ENCODE assay signal across 8 cellular contexts in genomic region chr13:74132768-74133656, GRCh38. TPM values are rescaled to one million over a fixed set of nuclear protein-coding genes. Genes with fewer than 3 reads are reported as not detected.
DNase-seq lines count a peak whose midpoint lies in the region; ATAC-seq, FAIRE-seq and TF ChIP-seq lines count a peak whose summit lies in the region.

No MANE protein-coding gene starts in this region.

- peak; percentile 40 for DNase-seq in NCI-H1694 treated with DMSO at 0.1 percent for 48 hours (lab: John Stamatoyannopoulos, UW)
- DNase-seq in NCI-H1694 (lab: John Stamatoyannopoulos, UW) = no peak
- DNase-seq in T-helper 22 cell (ENCODE audit: low read depth) = peak; percentile 20
- no peak for DNase-seq in GM12878 (ENCODE audit: low read depth, low spot score)
- peak; percentile 38 to 64 (median 57) for DNase-seq in immature natural killer cell
- DNase-seq in smooth muscle cell (lab: John Stamatoyannopoulos, UW; ENCODE audit: unreplicated experiment) = peak; percentile 2
- no peak for DNase-seq in mucosa of gallbladder (ENCODE audit: low spot score)

- in situ Hi-C loops in GM12878 (cut with MboI) = no loop called here

- H3K4me3 Mint-ChIP-seq in immature natural killer cell = peak overlapping the region; percentile 94 to 99 (median 98)

- no peaks in the 10 kb centered on the region for H3K27me3 ChIP-seq in GM12878 (replicated peaks in 1 of 2; ENCODE audit: control insufficient read depth in 2 of 2, insufficient read depth in 2 of 2, low read length in 1 of 2)
- H3K27me3 ChIP-seq in smooth muscle cell (ENCODE audit: low read depth) = no peaks in the 10 kb centered on the region

- FAIRE-seq in GM12878 (lab: Jason Lieb, UNC) = no peak

- H3F3A ChIP-seq in smooth muscle cell (ENCODE audit: low read depth) = peaks cover 10% of the 10 kb centered on the region

- H3K9me3 ChIP-seq in GM12878 (replicated peaks; ENCODE audit: control insufficient read depth, insufficient read depth, low read length) = no peaks in the 10 kb centered on the region
- H3K9me3 ChIP-seq in smooth muscle cell (replicated peaks; ENCODE audit: low read depth) = no peaks in the 10 kb centered on the region

- ATAC-seq in GM12878 = peak; percentile 7
- ATAC-seq in GM21390 (IDR thresholded peaks at IDR 0.05; ENCODE audit: unreplicated experiment) = no peak

- TF ChIP-seq EP300 in GM12878 (IDR thresholded peaks at IDR 0.05; ENCODE audit: borderline replicate concordance in 1 of 2, control insufficient read depth in 1 of 2, low read depth in 2 of 2, low read length in 2 of 2) = no peak

- no peak for TF ChIP-seq CTCF in GM12878 (IDR thresholded peaks at IDR 0.05 in 2 of 3, conservative IDR thresholded peaks at IDR 0.05 in 1 of 3; ENCODE audit: control insufficient read depth in 2 of 3, extremely low read depth in 1 of 3, insufficient read depth in 1 of 3, low read depth in 3 of 3, low read length in 3 of 3)
- no peak for TF ChIP-seq CTCF in smooth muscle cell (IDR thresholded peaks at IDR 0.05; ENCODE audit: borderline replicate concordance, insufficient read depth, poor library complexity, severe bottlenecking)

- POLR2A ChIA-PET in GM12878 (lab: Charles Lee) = interaction anchor here (0.6 to 1.8 kb wide), 2 partner anchors 73 to 106 kb away, joined by 4 to 6 read pairs; no protein-coding TSS in a partner anchor

- no peaks in the 10 kb centered on the region for H4K20me1 ChIP-seq in GM12878 (ENCODE audit: control insufficient read depth, insufficient read depth)
- H4K20me1 ChIP-seq in smooth muscle cell (ENCODE audit: low read depth) = peaks cover 11% of the 10 kb centered on the region

- no peaks in the 10 kb centered on the region for H3K9me3 Mint-ChIP-seq in immature natural killer cell

- SMC1A ChIA-PET in GM12878 (lab: Charles Lee; ENCODE audit: uncharacterized antibody, unreplicated experiment) = interaction anchor here (0.7 to 2.8 kb wide), 11 partner anchors 12 to 174 kb away, joined by 3 to 11 read pairs (median 3); no protein-coding TSS in a partner anchor

- WGBS in GM12878 (ENCODE audit: insufficient coverage, insufficient replicate concordance, low lambda C conversion rate, missing lambda C conversion rate) = under 1% methylated on average over 33 of the region's 34 CpGs
- WGBS in smooth muscle cell (ENCODE audit: low lambda C conversion rate) = under 1% methylated on average over 33 of the region's 34 CpGs

- BruUV-seq in GM12878 (replicated peaks; lab: Mats Ljungman, UMichigan) = no TSS peak

- TF ChIP-seq POLR2A in GM12878 (IDR thresholded peaks at IDR 0.05; ENCODE audit: low read depth, low read length) = no peak

- peaks cover 7 to 14% (median 14%) of the 10 kb centered on the region in 3 donors for H3K27me3 Mint-ChIP-seq in immature natural killer cell (ENCODE audit: low read depth in 3 of 3)

- H3K4me2 ChIP-seq in GM12878 (ENCODE audit: control insufficient read depth, insufficient read depth) = peak overlapping the region; percentile 80
- H3K4me2 ChIP-seq in smooth muscle cell = peak overlapping the region; percentile 95

- H3K4me1 ChIP-seq in GM12878 (ENCODE audit: control insufficient read depth, insufficient read depth, low read length) (peaks cover 5% of the 10 kb centered on the region; the same call in 1 of the 2 replicates), smooth muscle cell (ENCODE audit: low read depth) (peaks cover 24% of the 10 kb centered on the region)

- H3K9ac ChIP-seq in GM12878 (ENCODE audit: control insufficient read depth, insufficient read depth, low read length) (peak overlapping the region; percentile 48), smooth muscle cell (ENCODE audit: low read depth) (peak overlapping the region; percentile 57)

- H3K79me2 ChIP-seq in GM12878 (ENCODE audit: control insufficient read depth, insufficient read depth, low read length) (peaks cover 26% of the 10 kb centered on the region), smooth muscle cell (ENCODE audit: low read depth) (peaks cover 25% of the 10 kb centered on the region)

- H3K36me3 ChIP-seq in GM12878 (ENCODE audit: control insufficient read depth in 2 of 2, insufficient read depth in 2 of 2, low read length in 1 of 2) = no peaks in the 10 kb centered on the region
- H3K36me3 ChIP-seq in smooth muscle cell (ENCODE audit: low read depth) = no peaks in the 10 kb centered on the region

- H3K36me3 Mint-ChIP-seq in immature natural killer cell = no peaks in the 10 kb centered on the region

- intact Hi-C loops in GM12878 (cut with micrococcal nuclease; ENCODE audit: unreplicated experiment) = loop anchor here (2.0 to 10.0 kb wide), 2 partner anchors 70 to 168 kb away; no protein-coding TSS in a partner anchor

- peaks cover 45 to 50% of the 10 kb centered on the region in 2 donors for H3K4me1 Mint-ChIP-seq in immature natural killer cell

- TF ChIP-seq RAD21 in GM12878 (IDR thresholded peaks at IDR 0.05; ENCODE audit: insufficient read depth, low read depth, low read length) = no peak

- H2AFZ ChIP-seq in GM12878 (ENCODE audit: control insufficient read depth, low read depth, low read length) (peak overlapping the region; percentile 51), smooth muscle cell (ENCODE audit: low read depth) (peak overlapping the region; percentile 88)

- H3K4me3 ChIP-seq in GM12878 (peak overlapping the region; percentile 82), smooth muscle cell (peak overlapping the region; percentile 96)

- RAD21 ChIA-PET in GM12878 (lab: Charles Lee; ENCODE audit: unreplicated experiment) = interaction anchor here (0.7 to 2.3 kb wide), 9 partner anchors 9 to 297 kb away, joined by 3 to 10 read pairs (median 4); no protein-coding TSS in a partner anchor

- peak overlapping the region; percentile 48 for H3K27ac ChIP-seq in GM12878 (ENCODE audit: control insufficient read depth, insufficient read depth)
- peak overlapping the region; percentile 65 for H3K27ac ChIP-seq in smooth muscle cell (ENCODE audit: low read depth)

- CTCF ChIA-PET in GM12878 (lab: Yijun Ruan, JAX) = interaction anchor here (0.6 to 1.2 kb wide), 4 partner anchors 267 to 765 kb away, joined by 3 to 4 read pairs (median 3); no protein-coding TSS in a partner anchor

- peak overlapping the region; percentile 98 to 99 (median 98) for H3K27ac Mint-ChIP-seq in immature natural killer cell

TF ChIP-seq in GM12878, 131 proteins besides CTCF, POLR2A, EP300 and RAD21:
- TF ChIP-seq SMARCA5 (IDR thresholded peaks at IDR 0.05) (no peak), NR2F1 (conservative IDR thresholded peaks at IDR 0.05) (peak; percentile 51), SUPT20H (IDR thresholded peaks at IDR 0.05; ENCODE audit: borderline replicate concordance, control insufficient read depth, low read depth, low read length) (no peak)

RNA-seq across cellular contexts. Expression of gene KLF12, which starts 1.2 kb away (rescaled TPM):
- 26.4 and 34.0 TPM in 2 replicates for total RNA-seq in GM12878 (2013; cell fraction: nucleolus; rRNA removed)
- total RNA-seq in GM12878 (2014; rRNA removed) (0.96 and 1.1 TPM in 2 replicates), GM12878 (2014; rRNA removed; fragmentation: Illumina TruSeq; extraction: Trizol) (0.78 and 1.2 TPM in 2 replicates), GM12878 (2021) (2.2 TPM in 2 replicates), smooth muscle cell (14.6 and 17.5 TPM in 2 replicates), mucosa of gallbladder (6.7 TPM)
- polyA plus RNA-seq in GM12878 (2011; ENCODE audit: low read depth) = 1.9 TPM
- polyA plus RNA-seq in GM12878 (2011; rRNA removed) (11.4 and 11.5 TPM in 2 replicates), GM12878 (2014; fragmentation: Illumina TruSeq; extraction: Trizol) (0.85 and 0.98 TPM in 2 replicates), GM12878 (2014; fragmentation: Nextera tagmentation; extraction: Ambion mirVana) (under 1 TPM; 0.11 to 0.19 TPM), GM12878 (2014; rRNA removed) (0.38 and 0.41 TPM in 2 replicates), GM12878 (2016; fragmentation: Nextera tagmentation; extraction: Ambion mirVana) (1 to 10 TPM; 1.0 to 1.4 TPM), immature natural killer cell (10 to 100 TPM; 19.6 to 28.1 (median 21.4) TPM), smooth muscle cell (1.3 and 5.0 TPM in 2 replicates)
- polyA plus RNA-seq in GM12878 (2011; cell fraction: cytosol; rRNA removed) = 6.2 and 8.2 TPM in 2 replicates
- polyA plus RNA-seq in GM12878 (2011; cell fraction: nucleus; rRNA removed) = 16.6 and 21.0 TPM in 2 replicates
- 2.8 and 4.2 TPM in 2 replicates for polyA plus RNA-seq in GM12878 (2012)
- polyA minus RNA-seq in GM12878 (2011; rRNA and poly(A)+ RNA removed) = 71.0 and 93.3 TPM in 2 replicates
- polyA minus RNA-seq in GM12878 (2011; cell fraction: cytosol; rRNA and poly(A)+ RNA removed) = 7.4 and 9.6 TPM in 2 replicates
- polyA minus RNA-seq in GM12878 (2011; cell fraction: nucleus; rRNA and poly(A)+ RNA removed) = 31.7 and 52.0 TPM in 2 replicates

Comparison
In these comparisons a context has a peak if more than half of its experiments do, and no peak if none do; other contexts are left out.
1. DNase-seq: peak in NCI-H1694 treated with DMSO at 0.1 percent for 48 hours (single experiment), T-helper 22 cell (single experiment), immature natural killer cell (3 of 3) and smooth muscle cell (single experiment); none in NCI-H1694 (single experiment), GM12878 (single experiment) and mucosa of gallbladder (single experiment).